Comparison of ENCODE assay signal across 17 cellular contexts in the genomic region with DNA sequence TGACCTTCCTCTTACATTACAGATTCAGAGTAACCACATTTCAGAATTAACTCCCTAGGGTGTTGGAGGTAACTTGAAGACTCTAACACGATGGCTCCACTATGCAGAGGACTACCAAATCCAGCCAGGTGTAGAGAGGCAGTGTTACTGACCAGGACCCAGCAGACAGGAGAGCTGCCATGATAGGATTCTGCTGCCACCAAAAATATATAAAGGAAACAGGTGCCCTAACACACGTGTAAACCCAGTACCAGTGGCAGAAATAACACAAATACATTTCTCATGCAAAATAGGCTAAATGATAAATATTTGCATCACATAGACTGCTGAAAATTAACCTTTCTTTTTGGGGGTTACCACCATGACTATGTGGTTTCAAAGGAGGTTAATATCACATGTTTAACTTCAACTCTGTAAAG. TPM values are rescaled to one million over a fixed set of nuclear protein-coding genes. Genes with fewer than 3 reads are reported as not detected.
DNase-seq lines count a peak whose midpoint lies in the region; ATAC-seq, FAIRE-seq and TF ChIP-seq lines count a peak whose summit lies in the region.
"Had no signal": no experiment of that assay in that cellular context is flagged by ENCODE, and none has a peak within 500 bp of the region (broad histone marks: within the 10 kb centered on the region; RNA-seq: fewer than 3 reads in every experiment).

No MANE protein-coding gene starts in this region.

- H3K9me3 ChIP-seq in GM12878 (replicated peaks; ENCODE audit: control insufficient read depth, insufficient read depth, low read length) (no peaks in the 10 kb centered on the region), suprapubic skin (no peaks in the 10 kb centered on the region)
- H3K9me3 ChIP-seq: prostate gland, stomach had no signal

- FAIRE-seq in GM12878 (lab: Jason Lieb, UNC), result no peak

- no peak overlapping the region for H2AFZ ChIP-seq in GM12878 (ENCODE audit: control insufficient read depth, low read depth, low read length)

- in situ Hi-C loops in GM12878 (cut with MboI), result no loop called here

- H3K27ac ChIP-seq in GM12878 (ENCODE audit: control insufficient read depth, insufficient read depth) (no peak overlapping the region), suprapubic skin (no peak overlapping the region)
- H3K27ac ChIP-seq: cardiac muscle cell, prostate gland, stomach had no signal

- POLR2A ChIA-PET in GM12878 (lab: Charles Lee), result interaction anchor here (1.4 kb wide), 1 partner anchor 51 kb away, joined by 6 read pairs; no protein-coding TSS in a partner anchor

- H3K4me3 ChIP-seq in GM12878 (no peak overlapping the region), suprapubic skin (no peak overlapping the region)
- H3K4me3 ChIP-seq: cardiac muscle cell, prostate gland, stomach had no signal

- no peaks in the 10 kb centered on the region; the same call in 1 of the 2 replicates for H3K79me2 ChIP-seq in GM12878 (ENCODE audit: control insufficient read depth, insufficient read depth, low read length)

- no peaks in the 10 kb centered on the region for H3K9me3 Mint-ChIP-seq in mesothelial cell of epicardium
- H3K9me3 Mint-ChIP-seq: activated CD4-positive, alpha-beta T cell treated with anti-CD3 and anti-CD28 coated beads, Interleukin-2, amount 10 ng/mL, durations not matched to agents 24 days and 14 days; H9 had no signal

- H3K4me1 ChIP-seq in GM12878 (ENCODE audit: control insufficient read depth, insufficient read depth, low read length), result no peaks in the 10 kb centered on the region
- peaks cover 5% of the 10 kb centered on the region for H3K4me1 ChIP-seq in suprapubic skin
- H3K4me1 ChIP-seq: prostate gland had no signal

- CTCF ChIA-PET in GM12878 (lab: Yijun Ruan, JAX), result no interaction called here

- H3K4me2 ChIP-seq in GM12878 (ENCODE audit: control insufficient read depth, insufficient read depth), result no peak overlapping the region

- peaks cover 15% of the 10 kb centered on the region for H3K36me3 Mint-ChIP-seq in mesothelial cell of epicardium

- peaks cover 0 to 8% of the 10 kb centered on the region in 2 experiments; a peak in 2 of 4 replicates for H3K36me3 ChIP-seq in GM12878 (ENCODE audit: control insufficient read depth in 2 of 2, insufficient read depth in 2 of 2, low read length in 1 of 2)
- peaks cover 27% of the 10 kb centered on the region for H3K36me3 ChIP-seq in suprapubic skin

- no peak overlapping the region for H3K9ac ChIP-seq in GM12878 (ENCODE audit: control insufficient read depth, insufficient read depth, low read length)

- BruUV-seq in GM12878 (replicated peaks; lab: Mats Ljungman, UMichigan), result no TSS peak

- H3K27me3 ChIP-seq in GM12878 (replicated peaks in 1 of 2; ENCODE audit: control insufficient read depth in 2 of 2, insufficient read depth in 2 of 2, low read length in 1 of 2), result no peaks in the 10 kb centered on the region
- no peaks in the 10 kb centered on the region for H3K27me3 ChIP-seq in suprapubic skin
- H3K27me3 ChIP-seq: cardiac muscle cell, stomach had no signal

- H4K20me1 ChIP-seq in GM12878 (ENCODE audit: control insufficient read depth, insufficient read depth), result no peaks in the 10 kb centered on the region

- H3K27me3 Mint-ChIP-seq in mesothelial cell of epicardium (ENCODE audit: low read depth), result no peaks in the 10 kb centered on the region
- H3K27me3 Mint-ChIP-seq: activated CD4-positive, alpha-beta T cell treated with anti-CD3 and anti-CD28 coated beads, Interleukin-2, amount 10 ng/mL, durations not matched to agents 24 days and 14 days had no signal

- intact Hi-C loops in GM12878 (cut with micrococcal nuclease; ENCODE audit: unreplicated experiment), result no loop called here

- TF ChIP-seq EP300 in GM12878 (IDR thresholded peaks at IDR 0.05; ENCODE audit: borderline replicate concordance in 1 of 2, control insufficient read depth in 1 of 2, low read depth in 2 of 2, low read length in 2 of 2) (no peak), suprapubic skin (IDR thresholded peaks at IDR 0.05) (no peak)

- DNase-seq in GM12878 (ENCODE audit: low read depth, low spot score) (no peak), ecto neural progenitor cell (ENCODE audit: low spot score) (no peak), suprapubic skin (ENCODE audit: low spot score in 2 of 2) (no peak), mesothelial cell of epicardium (ENCODE audit: low spot score in 2 of 2, unreplicated experiment in 2 of 2) (no peak), erythroblast (lab: John Stamatoyannopoulos, UW) (no peak)
- DNase-seq: activated CD4-positive, alpha-beta T cell treated with anti-CD3 and anti-CD28 coated beads, Interleukin-2, amount 10 ng/mL, durations not matched to agents 24 days and 14 days; activated gamma-delta T cell treated with Interleukin-2 at 50 U/mL for 16 hours; H9; mammary epithelial cell; NCI-H187 treated with DMSO at 0.1 percent for 48 hours; stimulated activated CD4-positive, alpha-beta T cell treated with anti-CD3 and anti-CD28 coated beads, Interleukin-4, amount 100 ng/mL, for 1 hour; stomach had no signal

- ATAC-seq in GM18868 (IDR thresholded peaks at IDR 0.05; ENCODE audit: unreplicated experiment) (peak; percentile 62), GM21576 (IDR thresholded peaks at IDR 0.05; ENCODE audit: unreplicated experiment) (peak; percentile 62), HG03139 (IDR thresholded peaks at IDR 0.05; ENCODE audit: unreplicated experiment) (peak; percentile 72), GM12878 (peak; percentile 65)

- RAD21 ChIA-PET in GM12878 (lab: Charles Lee; ENCODE audit: unreplicated experiment), result no interaction called here

- no peaks in the 10 kb centered on the region for H3K4me1 Mint-ChIP-seq in mesothelial cell of epicardium

- TF ChIP-seq RAD21 in GM12878 (IDR thresholded peaks at IDR 0.05; ENCODE audit: insufficient read depth, low read depth, low read length), result no peak

- TF ChIP-seq POLR2A in GM12878 (IDR thresholded peaks at IDR 0.05; ENCODE audit: low read depth, low read length) (no peak), suprapubic skin (IDR thresholded peaks at IDR 0.05) (no peak), erythroblast (IDR thresholded peaks at IDR 0.05; ENCODE audit: low read length) (no peak)

- SMC1A ChIA-PET in GM12878 (lab: Charles Lee; ENCODE audit: uncharacterized antibody, unreplicated experiment), result interaction anchor here (0.7 to 2.0 kb wide), 4 partner anchors 9 to 51 kb away, joined by 3 to 5 read pairs (median 4); no protein-coding TSS in a partner anchor

- no peak overlapping the region for H3K27ac Mint-ChIP-seq in mesothelial cell of epicardium
- H3K27ac Mint-ChIP-seq: activated CD4-positive, alpha-beta T cell treated with anti-CD3 and anti-CD28 coated beads, Interleukin-2, amount 10 ng/mL, durations not matched to agents 24 days and 14 days had no signal

- no peak overlapping the region for H3K4me3 Mint-ChIP-seq in mesothelial cell of epicardium
- H3K4me3 Mint-ChIP-seq: activated CD4-positive, alpha-beta T cell treated with anti-CD3 and anti-CD28 coated beads, Interleukin-2, amount 10 ng/mL, durations not matched to agents 24 days and 14 days; H9 had no signal

- TF ChIP-seq CTCF in GM12878 (IDR thresholded peaks at IDR 0.05 in 2 of 3, conservative IDR thresholded peaks at IDR 0.05 in 1 of 3; ENCODE audit: control insufficient read depth in 2 of 3, extremely low read depth in 1 of 3, insufficient read depth in 1 of 3, low read depth in 3 of 3, low read length in 3 of 3), result no peak
- TF ChIP-seq CTCF in suprapubic skin (IDR thresholded peaks at IDR 0.05), result no peak
- TF ChIP-seq CTCF in mesothelial cell of epicardium (IDR thresholded peaks at IDR 0.05; ENCODE audit: unreplicated experiment), result no peak

- 3% methylated on average over 2 of the region's 2 CpGs for WGBS in GM12878 (ENCODE audit: insufficient coverage, insufficient replicate concordance, low lambda C conversion rate, missing lambda C conversion rate)
- 71% methylated on average over 2 of the region's 2 CpGs for WGBS in suprapubic skin

TF ChIP-seq in GM12878, 131 proteins besides CTCF, POLR2A, EP300 and RAD21 (continues in another document):
- TF ChIP-seq PML (IDR thresholded peaks at IDR 0.05; ENCODE audit: low read length), result no peak
- 0 out of 4 replicates have a peak, but pooled peaks of 1 of the 2 experiments have one; percentile 6 for TF ChIP-seq BHLHE40 (IDR thresholded peaks at IDR 0.05; ENCODE audit: borderline replicate concordance in 1 of 2, low read depth in 2 of 2, low read length in 1 of 2)
- TF ChIP-seq TCF12 (IDR thresholded peaks at IDR 0.05; ENCODE audit: low read depth, low read length), result no peak

RNA-seq across cellular contexts. Expression of a gene that starts 7.0 kb away (rescaled TPM):
- total RNA-seq in GM12878 (2013; cell fraction: nucleolus; rRNA removed), result 25.1 and 29.2 TPM in 2 replicates
- total RNA-seq in GM12878 (2014; rRNA removed) (11.0 and 11.2 TPM in 2 replicates), GM12878 (2014; rRNA removed; fragmentation: Illumina TruSeq; extraction: Trizol) (12.6 and 13.1 TPM in 2 replicates), GM12878 (2021) (12.5 and 14.7 TPM in 2 replicates), suprapubic skin (10 to 100 TPM; 11.0 to 19.8 (median 16.4) TPM), mesothelial cell of epicardium (14.6 to 15.4 TPM (median 14.9 TPM) in 3 replicates)
- polyA plus RNA-seq in GM12878 (2011; ENCODE audit: low read depth), result 5.1 TPM
- polyA plus RNA-seq in GM12878 (2011; rRNA removed) (21.2 and 33.6 TPM in 2 replicates), GM12878 (2014; fragmentation: Illumina TruSeq; extraction: Trizol) (13.5 and 19.4 TPM in 2 replicates), GM12878 (2014; fragmentation: Nextera tagmentation; extraction: Ambion mirVana) (1 to 10 TPM; 4.4 to 4.8 TPM), GM12878 (2014; rRNA removed) (7.7 and 9.1 TPM in 2 replicates), GM12878 (2016; fragmentation: Nextera tagmentation; extraction: Ambion mirVana) (10 to 100 TPM; 10.3 to 11.0 TPM)
- polyA plus RNA-seq in GM12878 (2011; cell fraction: cytosol; rRNA removed), result 7.7 and 8.2 TPM in 2 replicates
- polyA plus RNA-seq in GM12878 (2011; cell fraction: nucleus; rRNA removed), result 29.6 and 33.1 TPM in 2 replicates
- 6.7 and 9.6 TPM in 2 replicates for polyA plus RNA-seq in GM12878 (2012)
- polyA minus RNA-seq in GM12878 (2011; rRNA and poly(A)+ RNA removed), result 14.0 and 18.9 TPM in 2 replicates
- polyA minus RNA-seq in GM12878 (2011; cell fraction: cytosol; rRNA and poly(A)+ RNA removed), result 6.1 and 7.0 TPM in 2 replicates
- polyA minus RNA-seq in GM12878 (2011; cell fraction: nucleus; rRNA and poly(A)+ RNA removed), result 27.7 and 34.6 TPM in 2 replicates
